ENCODE assay signal across 21 cellular contexts in genomic region chr5:83387041-83387440, GRCh38.
"Had no signal": no experiment of that assay in that cellular context is flagged by ENCODE, and none has a peak within 500 bp of the region (broad histone marks: within the 10 kb centered on the region; RNA-seq: fewer than 3 reads in every experiment).

No MANE protein-coding gene starts in this region.

- DNase-seq: activated CD4-positive, alpha-beta T cell treated with anti-CD3 and anti-CD28 coated beads, Interleukin-2, amount 10 ng/mL, durations not matched to agents 24 days and 14 days; activated CD4-positive, CD25-positive, alpha-beta regulatory T cell; activated CD8-positive, alpha-beta memory T cell treated with anti-CD3 and anti-CD28 coated beads for 24 hours; activated naive CD8-positive, alpha-beta T cell treated with anti-CD3 and anti-CD28 coated beads for 36 hours; amygdala; body of pancreas; central memory CD4-positive, alpha-beta T cell; esophagus squamous epithelium; foreskin melanocyte; immature natural killer cell; naive B cell; small intestine; stimulated activated CD4-positive, alpha-beta T cell treated with anti-CD3 and anti-CD28 coated beads, Interleukin-4, amount 100 ng/mL, for 4 hours; stimulated activated CD8-positive, alpha-beta memory T cell treated with anti-CD3 and anti-CD28 coated beads, Interleukin-4, amount 100 ng/mL, for 48 hours; stimulated activated naive CD4-positive, alpha-beta T cell treated with Interleukin-2 at 50 U/mL for 16 hours; substantia nigra; uterus had no signal

- ATAC-seq: body of pancreas had no signal

- H3K4me3 ChIP-seq: body of pancreas, coronary artery, esophagus squamous epithelium, lung, right atrium auricular region, tibial nerve, uterus had no signal

- H3K27ac ChIP-seq: body of pancreas, coronary artery, esophagus squamous epithelium, right atrium auricular region, tibial nerve, uterus had no signal

- H3K4me1 ChIP-seq: esophagus squamous epithelium, right atrium auricular region, tibial nerve, uterus had no signal

- FAIRE-seq: small intestine had no signal

- H3K36me3 ChIP-seq: esophagus squamous epithelium, right atrium auricular region, tibial nerve, uterus had no signal

- H3K27me3 ChIP-seq: body of pancreas, esophagus squamous epithelium, right atrium auricular region, tibial nerve, uterus had no signal

- H3K9me3 ChIP-seq: body of pancreas, esophagus squamous epithelium, right atrium auricular region, uterus had no signal
